8 cellular contexts compared by ENCODE assay signal in the genomic region with DNA sequence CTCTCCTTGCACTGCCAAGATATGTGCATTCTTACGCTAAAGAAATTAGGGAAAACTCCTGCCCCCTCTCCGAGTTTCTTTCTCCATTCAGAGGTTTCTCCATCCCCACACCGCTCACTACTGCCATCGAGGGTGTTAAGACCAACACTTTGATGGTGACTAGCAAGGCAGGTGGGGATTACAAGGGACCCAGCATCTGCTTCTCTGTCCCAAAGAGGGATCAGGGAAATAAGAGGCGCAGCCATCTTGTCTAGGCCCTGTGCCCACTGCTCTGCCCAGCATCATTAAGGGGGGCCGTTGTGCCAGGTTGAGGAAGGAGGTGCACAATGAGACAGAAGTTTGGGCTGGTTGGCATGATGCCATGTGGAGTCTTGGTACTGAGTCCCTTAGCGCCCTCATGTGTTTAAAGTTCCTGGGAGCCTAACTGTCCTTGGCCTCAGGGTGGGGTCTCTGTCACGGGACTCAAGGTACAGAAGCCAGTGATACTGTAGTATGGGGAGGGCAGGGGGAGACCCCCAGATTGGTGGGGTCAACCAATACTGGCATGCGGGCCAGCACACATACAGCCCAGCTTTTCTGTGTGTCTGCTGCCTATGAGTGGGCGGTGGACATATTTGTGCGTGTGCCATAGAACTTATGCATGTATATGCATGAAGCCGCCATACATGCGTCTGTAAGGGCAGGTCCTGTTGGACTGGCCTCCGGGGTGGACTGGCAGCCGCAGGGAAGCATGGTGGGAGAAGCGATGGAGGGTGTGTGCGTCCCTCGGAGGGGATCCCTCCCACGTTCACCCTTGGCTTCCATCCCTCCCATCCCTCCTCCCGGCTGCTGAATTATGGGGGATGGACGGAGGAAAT. TPM values are rescaled to one million over a fixed set of nuclear protein-coding genes. Genes with fewer than 3 reads are reported as not detected.
DNase-seq lines count a peak whose midpoint lies in the region; ATAC-seq and TF ChIP-seq lines count a peak whose summit lies in the region.

No MANE protein-coding gene starts in this region.

- H3K9me3 ChIP-seq in Caco-2 (no peaks in the 10 kb centered on the region), body of pancreas (no peaks in the 10 kb centered on the region), upper lobe of right lung (no peaks in the 10 kb centered on the region)

- H3K4me3 Mint-ChIP-seq in Caco-2 (ENCODE audit: unreplicated experiment), result peak overlapping the region; percentile 94

- WGBS in body of pancreas, 2 donors, result 23 to 24% methylated on average over 14 to 21 of the region's 21 CpGs
- WGBS in lower leg skin, 2 donors, result 15 to 19% methylated on average over 21 of the region's 21 CpGs

- H3K9me3 Mint-ChIP-seq in Caco-2 (ENCODE audit: unreplicated experiment), result no peaks in the 10 kb centered on the region

- CTCF ChIA-PET in Caco-2 (lab: Charles Lee), result interaction anchor here (0.6 to 2.5 kb wide), 19 partner anchors 8 to 1251 kb away, joined by 3 to 39 read pairs (median 5); partner anchors contain the start of genes ADAM15, EFNA1, EFNA4 and KRTCAP2

- peaks cover 17% of the 10 kb centered on the region for H3K27me3 Mint-ChIP-seq in Caco-2 (ENCODE audit: insufficient read depth, unreplicated experiment)

- H3K27me3 ChIP-seq in Caco-2 (replicated peaks; ENCODE audit: control insufficient read depth, insufficient read depth, low read length) (0 out of 2 replicates have a peak, but pooled peaks cover 5% of the 10 kb centered on the region), body of pancreas (peaks cover 4 to 44% of the 10 kb centered on the region in 2 donors), upper lobe of right lung (peaks cover 54% of the 10 kb centered on the region)

- BruUV-seq in Caco-2 (replicated peaks; lab: Mats Ljungman, UMichigan), result no TSS peak

- H3K36me3 ChIP-seq in Caco-2 (ENCODE audit: control insufficient read depth, insufficient read depth, low read length) (no peaks in the 10 kb centered on the region), body of pancreas (replicated peaks in 1 of 2; ENCODE audit: insufficient read depth in 1 of 2, low read depth in 2 of 2) (no peaks in the 10 kb centered on the region), upper lobe of right lung (no peaks in the 10 kb centered on the region)

- H3K4me1 Mint-ChIP-seq in Caco-2 (ENCODE audit: low read depth, unreplicated experiment), result peaks cover 15% of the 10 kb centered on the region

- intact Hi-C loops in Caco-2 (cut with micrococcal nuclease; ENCODE audit: unreplicated experiment), result loop anchor here (1.0 to 10.0 kb wide), 6 partner anchors 14 to 419 kb away; partner anchors contain the start of genes EFNA4, KCNN3 and ZBTB7B
- intact Hi-C loops in body of pancreas (cut with DNase I), result no loop called here
- intact Hi-C loops in lower leg skin (cut with DNase I; ENCODE audit: low total_unique reads), result loop anchor here (2.0 to 5.0 kb wide), 2 partner anchors 19 to 37 kb away; no protein-coding TSS in a partner anchor
- intact Hi-C loops in upper lobe of right lung (cut with DNase I), result no loop called here

- peak overlapping the region; percentile 64 for H3K4me3 ChIP-seq in Caco-2 (ENCODE audit: low read depth, low read length)
- no peak overlapping the region for H3K4me3 ChIP-seq in body of pancreas
- no peak overlapping the region for H3K4me3 ChIP-seq in lower leg skin (ENCODE audit: low read depth, poor library complexity, severe bottlenecking)
- peak overlapping the region; percentile 80 for H3K4me3 ChIP-seq in upper lobe of right lung

- H3K36me3 Mint-ChIP-seq in Caco-2 (ENCODE audit: insufficient read depth, unreplicated experiment), result peaks cover 14% of the 10 kb centered on the region

- H3K27ac Mint-ChIP-seq in Caco-2 (ENCODE audit: unreplicated experiment), result peak overlapping the region; percentile 83

- peak; percentile 1 for ATAC-seq in GM18909 (IDR thresholded peaks at IDR 0.05; ENCODE audit: poor library complexity, unreplicated experiment)
- peak; percentile 0 for ATAC-seq in body of pancreas
- no peak for ATAC-seq in upper lobe of right lung
- ATAC-seq in GM19023 (IDR thresholded peaks at IDR 0.05; ENCODE audit: unreplicated experiment), result no peak

- H3K27ac ChIP-seq in body of pancreas, result no peak overlapping the region
- H3K27ac ChIP-seq in upper lobe of right lung, result no peak overlapping the region

- H3K4me1 ChIP-seq in Caco-2 (peaks cover 33% of the 10 kb centered on the region), body of pancreas (peaks cover 57% of the 10 kb centered on the region), upper lobe of right lung (peaks cover 50% of the 10 kb centered on the region)

- no peak for TF ChIP-seq CTCF in Caco-2 (IDR thresholded peaks at IDR 0.05; ENCODE audit: insufficient read depth in 1 of 2, low read depth in 1 of 2, low read length in 1 of 2, severe bottlenecking in 1 of 2, unreplicated experiment in 1 of 2)
- peak in 2 of 7 experiments; percentile 5 to 18 for TF ChIP-seq CTCF in body of pancreas (IDR thresholded peaks at IDR 0.05)
- TF ChIP-seq CTCF in lower leg skin (IDR thresholded peaks at IDR 0.05), result no peak
- no peak for TF ChIP-seq CTCF in upper lobe of right lung (IDR thresholded peaks at IDR 0.05)

- DNase-seq in Caco-2 (no peak), NCI-H748 (lab: John Stamatoyannopoulos, UW; ENCODE audit: unreplicated experiment) (peak; percentile 52), body of pancreas (peak; percentile 54 to 62 (median 56)), lower leg skin (ENCODE audit: low spot score in 2 of 2) (peak; percentile 84 to 93), upper lobe of right lung (no peak)
- DNase-seq in stimulated activated CD4-positive, alpha-beta T cell treated with anti-CD3 and anti-CD28 coated beads, Interleukin-4, amount 100 ng/mL, for 1 hour, result no peak

- POLR2A ChIA-PET in Caco-2 (lab: Charles Lee), result interaction anchor here (0.7 to 1.4 kb wide), 3 partner anchors 33 to 94 kb away, joined by 3 to 9 read pairs (median 7); partner anchors contain the start of genes ADAM15 and KRTCAP2

- no peak for TF ChIP-seq POLR2A in body of pancreas (IDR thresholded peaks at IDR 0.05)
- no peak for TF ChIP-seq POLR2A in lower leg skin (IDR thresholded peaks at IDR 0.05)

RNA-seq across cellular contexts. Expression of gene EFNA3, which starts 5.5 kb away (rescaled TPM):
- total RNA-seq in Caco-2 (2022) (3.4 and 3.5 TPM in 2 replicates), body of pancreas (1 to 10 TPM in 1 of 2 donors, not detected in 1; 1.8 TPM), lower leg skin (100 to 1,000 TPM; 111 to 150 (median 129) TPM), upper lobe of right lung (1.0 TPM)

RNA-seq across cellular contexts. Expression of gene EFNA4, which starts 20.6 kb away (rescaled TPM):
- total RNA-seq in Caco-2 (2022) (13.8 and 16.0 TPM in 2 replicates), body of pancreas (1 to 10 TPM; 4.7 to 5.6 TPM), lower leg skin (10 to 100 TPM; 29.5 to 66.6 (median 52.9) TPM), upper lobe of right lung (5.3 TPM)

RNA-seq across cellular contexts. Expression of gene ADAM15, which starts 33.0 kb away (rescaled TPM):
- 44.0 and 48.2 TPM in 2 replicates for total RNA-seq in Caco-2 (2022)
- 10 to 100 TPM; 37.2 to 48.5 TPM for total RNA-seq in body of pancreas
- total RNA-seq in lower leg skin, result 100 to 1,000 TPM; 232 to 289 (median 279) TPM
- total RNA-seq in upper lobe of right lung, result 163 TPM

RNA-seq across cellular contexts. Expression of gene EFNA1, which starts 43.6 kb away (rescaled TPM):
- total RNA-seq in Caco-2 (2022), result 42.5 and 47.9 TPM in 2 replicates
- total RNA-seq in body of pancreas, result 10 to 100 TPM; 10.5 to 20.2 TPM
- 100 to 1,000 TPM; 125 to 235 (median 185) TPM for total RNA-seq in lower leg skin
- total RNA-seq in upper lobe of right lung, result 178 TPM

RNA-seq across cellular contexts. Expression of gene DCST1, which starts 50.5 kb away (rescaled TPM):
- total RNA-seq in Caco-2 (2022) (0.32 TPM in 1 of 2 replicates, not detected in the other), body of pancreas (not detected), lower leg skin (1 to 10 TPM in 2 of 4 donors, under 1 TPM in 2; 0.38 to 3.6 (median 0.87) TPM), upper lobe of right lung (not detected)

Comparison
In these comparisons a context has a peak if more than half of its experiments do, and no peak if none do; other contexts are left out.
1. DNase-seq: peak in NCI-H748 (single experiment), body of pancreas (4 of 4) and lower leg skin (2 of 2); none in Caco-2 (0 of 2), upper lobe of right lung (single experiment) and stimulated activated CD4-positive, alpha-beta T cell treated with anti-CD3 and anti-CD28 coated beads, Interleukin-4, amount 100 ng/mL, for 1 hour (single experiment).
2. H3K4me3 ChIP-seq: peak in Caco-2 (single experiment) and upper lobe of right lung (single experiment); none in body of pancreas (0 of 2) and lower leg skin (single experiment).
3. ATAC-seq: peak in GM18909 (single experiment) and body of pancreas (single experiment); none in upper lobe of right lung (single experiment) and GM19023 (single experiment).
4. RNA of gene EFNA3, which starts 5.5 kb away (total RNA-seq): 111 to 150 TPM in lower leg skin; 3.4 to 3.5 TPM in Caco-2, 1.8 TPM in body of pancreas and 1.0 TPM in upper lobe of right lung (single experiment); every median in the first group is over 10 times any median in the second.
5. intact Hi-C loops: an anchor here in Caco-2 (1.0 to 10.0 kb wide) and lower leg skin (2.0 to 5.0 kb wide); none called in body of pancreas and upper lobe of right lung.